Comparison of ENCODE assay signal across 8 cellular contexts in genomic region chr4:153651041-153651960, GRCh38. TPM values are rescaled to one million over a fixed set of nuclear protein-coding genes. Genes with fewer than 3 reads are reported as not detected.
DNase-seq lines count a peak whose midpoint lies in the region; ATAC-seq and TF ChIP-seq lines count a peak whose summit lies in the region.

No MANE protein-coding gene starts in this region.

- peak; percentile 84 for DNase-seq in NCI-H345 (lab: John Stamatoyannopoulos, UW)
- DNase-seq in activated CD8-positive, alpha-beta memory T cell treated with anti-CD3 and anti-CD28 coated beads, Interleukin-2, amount 50 U/mL, for 24 hours (ENCODE audit: extremely low read depth), result peak; percentile 7
- peak; percentile 21 to 23 for DNase-seq in stimulated activated CD4-positive, alpha-beta T cell treated with anti-CD3 and anti-CD28 coated beads, Interleukin-12 subunit alpha, Interleukin-12 subunit beta, amount 100 ng/mL, for 24 hours (ENCODE audit: low read depth in 2 of 2)
- DNase-seq in HEK293T (ENCODE audit: extremely low spot score), result no peak
- DNase-seq in NAMALWA (ENCODE audit: low spot score), result no peak
- DNase-seq in NCI-H2107 treated with DMSO at 0.1 percent for 48 hours (lab: John Stamatoyannopoulos, UW; ENCODE audit: unreplicated experiment), result no peak
- DNase-seq in SHP77 treated with DMSO at 0.1 percent for 48 hours (lab: John Stamatoyannopoulos, UW), result no peak

- peak; percentile 83 for ATAC-seq in esophagus mucosa

- CTCF ChIA-PET in HEK293T (lab: Yijun Ruan, JAX), result no interaction called here

- POLR2A ChIA-PET in HEK293T (lab: Yijun Ruan, JAX), result no interaction called here

TF ChIP-seq in HEK293T, 16 proteins besides CTCF, POLR2A, EP300 and RAD21:
- no peak for TF ChIP-seq L3MBTL2 (conservative IDR thresholded peaks at IDR 0.05)
- TF ChIP-seq FOXM1 (IDR thresholded peaks at IDR 0.05; ENCODE audit: borderline replicate concordance), result no peak

RNA-seq across cellular contexts. Expression of gene TLR2, which starts 32.8 kb away (rescaled TPM):
- 7.0 TPM for total RNA-seq in esophagus mucosa

Comparison
In these comparisons a context has a peak if more than half of its experiments do, and no peak if none do; other contexts are left out.
1. DNase-seq: peak in NCI-H345 (single experiment), activated CD8-positive, alpha-beta memory T cell treated with anti-CD3 and anti-CD28 coated beads, Interleukin-2, amount 50 U/mL, for 24 hours (single experiment) and stimulated activated CD4-positive, alpha-beta T cell treated with anti-CD3 and anti-CD28 coated beads, Interleukin-12 subunit alpha, Interleukin-12 subunit beta, amount 100 ng/mL, for 24 hours (2 of 2); none in HEK293T (single experiment), NAMALWA (single experiment), NCI-H2107 treated with DMSO at 0.1 percent for 48 hours (single experiment) and SHP77 treated with DMSO at 0.1 percent for 48 hours (single experiment).